In genomic region chr15:74525946-74526345, GRCh38 we compare ENCODE assay signal across 20 cellular contexts. TPM values are rescaled to one million over a fixed set of nuclear protein-coding genes. Genes with fewer than 3 reads are reported as not detected.
DNase-seq lines count a peak whose midpoint lies in the region; ATAC-seq, FAIRE-seq and TF ChIP-seq lines count a peak whose summit lies in the region.
"Had no signal": no experiment of that assay in that cellular context is flagged by ENCODE, and none has a peak within 500 bp of the region (broad histone marks: within the 10 kb centered on the region; RNA-seq: fewer than 3 reads in every experiment).

No MANE protein-coding gene starts in this region.

- H4K8ac ChIP-seq in mesenchymal stem cell (ENCODE audit: low read length): no peak overlapping the region

- ATAC-seq in K562: no peak
- ATAC-seq: natural killer cell; stimulated activated memory B cell treated with anti-CD40 and anti-IgM and Interleukin-4, amounts not matched to agents 10 μg/mL and 1 μg/mL and 100 μg/mL, for 72 hours had no signal

- H2BK5ac ChIP-seq in mesenchymal stem cell (ENCODE audit: low read depth, low read length, poor library complexity, severe bottlenecking): no peak overlapping the region

- 0 out of 2 replicates have a peak overlapping the region, but pooled peaks have one; percentile 17 for H2AFZ ChIP-seq in K562 (ENCODE audit: low read depth, low read length)
- H2AFZ ChIP-seq in mesenchymal stem cell (ENCODE audit: low read depth, low read length): no peak overlapping the region

- no TSS peak for BruUV-seq in K562 (replicated peaks; lab: Mats Ljungman, UMichigan)

- H2BK15ac ChIP-seq in mesenchymal stem cell (ENCODE audit: low read depth, poor library complexity, severe bottlenecking): no peak overlapping the region

- no peak overlapping the region for H2AK5ac ChIP-seq in mesenchymal stem cell (ENCODE audit: low read length, severe bottlenecking)

- FAIRE-seq in K562 (lab: Jason Lieb, UNC): peak; percentile 37
- FAIRE-seq: GM18507 had no signal

- in situ Hi-C loops in K562 (cut with MboI): no loop called here

- intact Hi-C loops in K562 (cut with micrococcal nuclease): no loop called here

- H2BK12ac ChIP-seq in mesenchymal stem cell (ENCODE audit: low read length in 2 of 2): no peak overlapping the region

- H3K27me3 ChIP-seq in MG63 (no peaks in the 10 kb centered on the region), K562 (ENCODE audit: control insufficient read depth in 2 of 2, insufficient read depth in 2 of 2, low read length in 2 of 2) (no peaks in the 10 kb centered on the region), mesenchymal stem cell (ENCODE audit: control insufficient read depth in 1 of 2, insufficient read depth in 1 of 2, low read length in 2 of 2) (no peaks in the 10 kb centered on the region)

- no peak overlapping the region for H4K91ac ChIP-seq in mesenchymal stem cell (ENCODE audit: low read length)

- no peaks in the 10 kb centered on the region for H4K20me1 ChIP-seq in K562 (replicated peaks; ENCODE audit: control insufficient read depth, insufficient read depth, low read length)

- H3K14ac ChIP-seq in mesenchymal stem cell (ENCODE audit: low read length in 2 of 2): no peak overlapping the region

- H3K4me1 ChIP-seq in K562 (replicated peaks in 1 of 2; ENCODE audit: control insufficient read depth in 2 of 2, insufficient read depth in 2 of 2, low read length in 2 of 2) (no peaks in the 10 kb centered on the region), mesenchymal stem cell (ENCODE audit: control insufficient read depth, insufficient read depth, low read depth, low read length) (peaks cover 4% of the 10 kb centered on the region)

- no peak overlapping the region for H3K27ac ChIP-seq in K562 (ENCODE audit: extremely low read depth, low read depth, low read length)
- peak overlapping the region; percentile 13 for H3K27ac ChIP-seq in mesenchymal stem cell (ENCODE audit: low read length, poor library complexity, severe bottlenecking)
- H3K27ac ChIP-seq: HL-60 had no signal

- H3K9ac ChIP-seq in K562 (ENCODE audit: insufficient read depth in 1 of 2, low read depth in 2 of 2, low read length in 2 of 2) (no peak overlapping the region), mesenchymal stem cell (ENCODE audit: low read length) (no peak overlapping the region)

- no peak for TF ChIP-seq CTCF in K562 (IDR thresholded peaks at IDR 0.05 in 2 of 3, conservative IDR thresholded peaks at IDR 0.05 in 1 of 3; ENCODE audit: insufficient read depth in 2 of 3, low read depth in 1 of 3, low read length in 3 of 3)

- H3K4me2 ChIP-seq in K562 (ENCODE audit: insufficient read depth, low read length): no peak overlapping the region
- H3K4me2 ChIP-seq in mesenchymal stem cell (ENCODE audit: low read length, poor library complexity, severe bottlenecking): no peak overlapping the region

- H3K79me2 ChIP-seq in K562 (ENCODE audit: control insufficient read depth, insufficient read depth, low read length): no peaks in the 10 kb centered on the region

- no peaks in the 10 kb centered on the region for H3K79me1 ChIP-seq in mesenchymal stem cell (replicated peaks; ENCODE audit: low read length, poor library complexity, severe bottlenecking)

- no peaks in the 10 kb centered on the region for H3K36me3 ChIP-seq in MG63
- no peaks in the 10 kb centered on the region for H3K36me3 ChIP-seq in K562 (ENCODE audit: control insufficient read depth, insufficient read depth, low read length)
- no peaks in the 10 kb centered on the region for H3K36me3 ChIP-seq in mesenchymal stem cell (ENCODE audit: control insufficient read depth in 1 of 2, insufficient read depth in 2 of 2, low read depth in 1 of 2, low read length in 2 of 2)

- DNase-seq in DMS53 treated with DMSO at 0.1 percent for 48 hours (lab: John Stamatoyannopoulos, UW; ENCODE audit: unreplicated experiment) (peak; percentile 5), MG63 (peak; percentile 39), K562 (ENCODE audit: extremely low read depth in 1 of 4, low spot score in 3 of 4) (peak in 2 of 4 experiments; percentile 12 to 23), mesenchymal stem cell (peak; percentile 37), D341Med (ENCODE audit: low spot score) (no peak), erythroblast (lab: John Stamatoyannopoulos, UW) (no peak), NCI-H82 (lab: John Stamatoyannopoulos, UW) (no peak), HEK293T (ENCODE audit: extremely low spot score) (no peak)
- DNase-seq: activated CD4-positive, alpha-beta T cell treated with anti-CD3 and anti-CD28 coated beads for 4 hours; effector CD8-positive, alpha-beta T cell; GDM1; GOT3; head of caudate nucleus; MM.1S; natural killer cell; stimulated activated CD4-positive, alpha-beta T cell treated with anti-CD3 and anti-CD28 coated beads, Interleukin-4, amount 100 ng/mL, for 1 hour; T-helper 1 cell had no signal

- TF ChIP-seq EP300 in K562 (IDR thresholded peaks at IDR 0.05; ENCODE audit: low read length): no peak

- TF ChIP-seq RAD21 in K562 (CRISPR knock-in tag; conservative IDR thresholded peaks at IDR 0.05 in 1 of 2, IDR thresholded peaks at IDR 0.05 in 1 of 2): no peak

- POLR2A ChIA-PET in K562 (lab: Yijun Ruan, JAX) (interaction anchor here (1.0 kb wide), 1 partner anchor 89 kb away, joined by 3 read pairs; no protein-coding TSS in a partner anchor), HEK293T (lab: Yijun Ruan, JAX) (no interaction called here)

- H3K23ac ChIP-seq in mesenchymal stem cell (ENCODE audit: low read length in 2 of 2): no peak overlapping the region

- 27% methylated on average over 3 of the region's 3 CpGs for WGBS in K562 (ENCODE audit: insufficient coverage, low coverage, missing lambda C conversion rate)
- WGBS in mesenchymal stem cell: 50% methylated on average over 2 of the region's 3 CpGs

- H3K9me1 ChIP-seq in K562 (ENCODE audit: control insufficient read depth, insufficient read depth, low read length): no peaks in the 10 kb centered on the region

- no peaks in the 10 kb centered on the region for H3K9me3 ChIP-seq in MG63
- no peaks in the 10 kb centered on the region for H3K9me3 ChIP-seq in K562 (replicated peaks; ENCODE audit: control insufficient read depth, insufficient read depth, low read depth, low read length)
- H3K9me3 ChIP-seq in mesenchymal stem cell (ENCODE audit: control insufficient read depth, low read length): no peaks in the 10 kb centered on the region

- TF ChIP-seq POLR2A in K562 (conservative IDR thresholded peaks at IDR 0.05): no peak
- TF ChIP-seq POLR2A in erythroblast (IDR thresholded peaks at IDR 0.05; ENCODE audit: low read length): no peak

- CTCF ChIA-PET in K562 (lab: Yijun Ruan, JAX; ENCODE audit: low intra/inter-chr PET ratio) (no interaction called here), HEK293T (lab: Yijun Ruan, JAX) (no interaction called here)

- H3K4me3 ChIP-seq in MG63 (no peak overlapping the region), K562 (no peak overlapping the region), mesenchymal stem cell (ENCODE audit: insufficient read depth in 1 of 2, low read depth in 1 of 2, low read length in 2 of 2) (no peak overlapping the region)

- H3K18ac ChIP-seq in mesenchymal stem cell (ENCODE audit: low read depth in 1 of 2, low read length in 2 of 2): no peak overlapping the region

- H2BK120ac ChIP-seq in mesenchymal stem cell (ENCODE audit: low read depth, low read length): no peak overlapping the region

- no peak overlapping the region for H3K4ac ChIP-seq in mesenchymal stem cell (ENCODE audit: low read depth in 1 of 2, low read length in 2 of 2)

TF ChIP-seq in K562, 482 proteins besides CTCF, POLR2A, EP300 and RAD21 (continues in another document):
- TF ChIP-seq MYC (IDR thresholded peaks at IDR 0.05; ENCODE audit: low read depth, low read length) (no peak), MYC (CRISPR knock-in tag; IDR thresholded peaks at IDR 0.05; ENCODE audit: borderline replicate concordance, low read depth) (no peak)

TF ChIP-seq in HEK293T, 16 proteins besides CTCF, POLR2A, EP300 and RAD21:
- TF ChIP-seq ZNF384 (IDR thresholded peaks at IDR 0.05) (no peak), TARDBP (IDR thresholded peaks at IDR 0.05) (no peak), NFRKB (IDR thresholded peaks at IDR 0.05) (no peak), FOXA1 (IDR thresholded peaks at IDR 0.05) (no peak), FOXM1 (IDR thresholded peaks at IDR 0.05; ENCODE audit: borderline replicate concordance) (no peak), LEF1 (IDR thresholded peaks at IDR 0.05; ENCODE audit: borderline replicate concordance) (no peak), CTBP1 (IDR thresholded peaks at IDR 0.05; ENCODE audit: borderline replicate concordance) (no peak), SUZ12 (IDR thresholded peaks at IDR 0.05) (no peak), FOXK2 (IDR thresholded peaks at IDR 0.05) (no peak), BHLHE40 (IDR thresholded peaks at IDR 0.05; ENCODE audit: borderline replicate concordance) (no peak), HDGF (IDR thresholded peaks at IDR 0.05; ENCODE audit: borderline replicate concordance) (no peak)

RNA-seq across cellular contexts. Expression of gene ARID3B, which starts 15.1 kb away (rescaled TPM):
- total RNA-seq in MG63 (2014; rRNA removed; shearing (Covaris generic); ENCODE audit: low replicate concordance): 0.10 and 1.3 TPM in 2 replicates
- total RNA-seq in K562 (2011; cell fraction: chromatin; rRNA removed; ENCODE audit: low replicate concordance): 31.5 and 48.3 TPM in 2 replicates
- 22.4 and 26.3 TPM in 2 replicates for total RNA-seq in K562 (2011; cell fraction: nucleolus; rRNA removed)
- total RNA-seq in K562 (2011; cell fraction: nucleoplasm; rRNA removed): 29.0 and 39.5 TPM in 2 replicates
- total RNA-seq in K562 (2014; rRNA removed) (7.1 and 10.9 TPM in 2 replicates), K562 (2014; rRNA removed; fragmentation: Illumina TruSeq; extraction: Trizol) (4.4 and 4.8 TPM in 2 replicates), K562 (2015; rRNA removed; fragmentation: Illumina TruSeq; extraction: Trizol) (6.0 and 6.1 TPM in 2 replicates), K562 (2021) (14.8 and 15.0 TPM in 2 replicates)
- polyA plus RNA-seq in K562 (2011; rRNA removed) (11.8 and 16.4 TPM in 2 replicates), K562 (2014; fragmentation: Illumina TruSeq; extraction: Trizol) (12.4 and 14.8 TPM in 2 replicates), K562 (2014; fragmentation: Nextera tagmentation; extraction: Ambion mirVana) (under 1 TPM; 0.32 to 0.74 TPM), K562 (2014; rRNA removed) (14.1 and 15.1 TPM in 2 replicates)
- 14.6 and 18.3 TPM in 2 replicates for polyA plus RNA-seq in K562 (2011; cell fraction: cytosol; rRNA removed)
- 19.7 and 26.1 TPM in 2 replicates for polyA plus RNA-seq in K562 (2011; cell fraction: nucleus; rRNA removed)
- polyA plus RNA-seq in K562 (2012): 11.3 and 18.8 TPM in 2 replicates
- 10.7 and 11.3 TPM in 2 replicates for polyA minus RNA-seq in K562 (2011; rRNA and poly(A)+ RNA removed)
- 11.5 and 11.8 TPM in 2 replicates for polyA minus RNA-seq in K562 (2011; cell fraction: cytosol; rRNA and poly(A)+ RNA removed)
- 10.5 and 11.4 TPM in 2 replicates for polyA minus RNA-seq in K562 (2011; cell fraction: nucleus; rRNA and poly(A)+ RNA removed)
- polyA plus RNA-seq in mesenchymal stem cell (2013, experiment 1 of 2): 4.1 TPM
- polyA plus RNA-seq in mesenchymal stem cell (2013, experiment 2 of 2): 3.8 TPM

Comparison
In these comparisons a context has a peak if more than half of its experiments do, and no peak if none do; other contexts are left out.
1. DNase-seq: peak in DMS53 treated with DMSO at 0.1 percent for 48 hours (single experiment), MG63 (single experiment) and mesenchymal stem cell (single experiment); none in D341Med (single experiment), erythroblast (0 of 2), NCI-H82 (single experiment) and HEK293T (single experiment).